14 cellular contexts compared by ENCODE assay signal in genomic region chr2:19911799-19912509, GRCh38. TPM values are rescaled to one million over a fixed set of nuclear protein-coding genes. Genes with fewer than 3 reads are reported as not detected.
DNase-seq lines count a peak whose midpoint lies in the region; ATAC-seq, FAIRE-seq and TF ChIP-seq lines count a peak whose summit lies in the region.
"Had no signal": no experiment of that assay in that cellular context is flagged by ENCODE, and none has a peak within 500 bp of the region (broad histone marks: within the 10 kb centered on the region; RNA-seq: fewer than 3 reads in every experiment).

No MANE protein-coding gene starts in this region.

- no peaks in the 10 kb centered on the region; the same call in 1 of the 2 replicates for H3K36me3 ChIP-seq in SJCRH30
- H3K36me3 ChIP-seq: gastrocnemius medialis, neutrophil had no signal

- no peaks in the 10 kb centered on the region for H3K27me3 ChIP-seq in SJCRH30
- H3K27me3 ChIP-seq: gastrocnemius medialis had no signal

- peak; percentile 90 for FAIRE-seq in urothelium cell line (lab: Jason Lieb, UNC)

- no peak overlapping the region for H3K27ac ChIP-seq in SJCRH30
- H3K27ac ChIP-seq: gastrocnemius medialis, neutrophil had no signal

- no peaks in the 10 kb centered on the region for H3K9me3 Mint-ChIP-seq in activated naive CD4-positive, alpha-beta T cell treated with anti-CD3 and anti-CD28 coated beads, Interleukin-2, amount 50 U/mL, for 72 hours
- H3K9me3 Mint-ChIP-seq: stimulated activated effector memory CD8-positive, alpha-beta T cell treated with anti-CD3 and anti-CD28 coated beads, Interleukin-12 subunit alpha, Interleukin-12 subunit beta, amount 100 ng/mL, for 72 hours had no signal

- H3K4me3 ChIP-seq in SJCRH30: no peak overlapping the region
- no peak overlapping the region for H3K4me3 ChIP-seq in fibroblast of mammary gland (ENCODE audit: control insufficient read depth, low read depth, low read length)
- H3K4me3 ChIP-seq: gastrocnemius medialis had no signal

- H3K27ac Mint-ChIP-seq in activated naive CD4-positive, alpha-beta T cell treated with anti-CD3 and anti-CD28 coated beads, Interleukin-2, amount 50 U/mL, for 72 hours: no peak overlapping the region
- H3K27ac Mint-ChIP-seq: stimulated activated effector memory CD8-positive, alpha-beta T cell treated with anti-CD3 and anti-CD28 coated beads, Interleukin-12 subunit alpha, Interleukin-12 subunit beta, amount 100 ng/mL, for 72 hours had no signal

- TF ChIP-seq CTCF in fibroblast of mammary gland (conservative IDR thresholded peaks at IDR 0.05; ENCODE audit: control insufficient read depth, insufficient read depth, low read depth, low read length): no peak

- DNase-seq in HCEC 1CT (peak; percentile 95), SJCRH30 (peak; percentile 57 to 69), fibroblast of mammary gland (ENCODE audit: low read depth) (peak; percentile 93), urothelium cell line (ENCODE audit: low spot score) (peak; percentile 64), iPS-NIHi11 (ENCODE audit: low spot score) (no peak)
- DNase-seq in activated naive CD4-positive, alpha-beta T cell treated with anti-CD3 and anti-CD28 coated beads, Interleukin-2, amount 50 U/mL, for 72 hours (ENCODE audit: low spot score in 2 of 2): no peak
- DNase-seq: activated T-cell treated with anti-CD3 and anti-CD28 coated beads, Interleukin-2, amount 50 U/mL, for 48 hours; DMS79 treated with DMSO at 0.1 percent for 48 hours; gastrocnemius medialis; KBM-7; NCI-H2081 treated with DMSO at 0.1 percent for 48 hours had no signal

- peaks cover 9% of the 10 kb centered on the region for H3K4me1 ChIP-seq in SJCRH30
- H3K4me1 ChIP-seq: gastrocnemius medialis had no signal

- no peaks in the 10 kb centered on the region for H3K36me3 Mint-ChIP-seq in activated naive CD4-positive, alpha-beta T cell treated with anti-CD3 and anti-CD28 coated beads, Interleukin-2, amount 50 U/mL, for 72 hours
- H3K36me3 Mint-ChIP-seq: stimulated activated effector memory CD8-positive, alpha-beta T cell treated with anti-CD3 and anti-CD28 coated beads, Interleukin-12 subunit alpha, Interleukin-12 subunit beta, amount 100 ng/mL, for 72 hours had no signal

- no peak for ATAC-seq in activated CD4-positive, CD25-positive, alpha-beta regulatory T cell treated with anti-CD3 and anti-CD28 coated beads, Interleukin-2, amount 50 U/mL, for 24 hours
- no peak for ATAC-seq in activated naive CD4-positive, alpha-beta T cell treated with anti-CD3 and anti-CD28 coated beads, Interleukin-2, amount 50 U/mL, for 72 hours
- ATAC-seq: gastrocnemius medialis; stimulated activated effector memory CD8-positive, alpha-beta T cell treated with anti-CD3 and anti-CD28 coated beads, Interleukin-12 subunit alpha, Interleukin-12 subunit beta, amount 100 ng/mL, for 72 hours had no signal

- H3K9me3 ChIP-seq in SJCRH30 (replicated peaks): no peaks in the 10 kb centered on the region
- H3K9me3 ChIP-seq: gastrocnemius medialis, neutrophil had no signal

RNA-seq across cellular contexts. Expression of gene TTC32, which starts 10.2 kb away (rescaled TPM):
- total RNA-seq in SJCRH30 (2014; rRNA removed; shearing (Covaris generic)): 17.4 and 21.1 TPM in 2 replicates
- 10 to 100 TPM; 16.1 to 18.9 TPM for total RNA-seq in activated naive CD4-positive, alpha-beta T cell treated with anti-CD3 and anti-CD28 coated beads, Interleukin-2, amount 50 U/mL, for 72 hours

Comparison
In these comparisons a context has a peak if more than half of its experiments do, and no peak if none do; other contexts are left out.
1. DNase-seq: peak in HCEC 1CT (single experiment), SJCRH30 (2 of 2), fibroblast of mammary gland (single experiment) and urothelium cell line (single experiment); none in iPS-NIHi11 (single experiment) and activated naive CD4-positive, alpha-beta T cell treated with anti-CD3 and anti-CD28 coated beads, Interleukin-2, amount 50 U/mL, for 72 hours (0 of 2).